In genomic region chr14:30914812-30915211, GRCh38 we compare ENCODE assay signal across 1 cellular context.
TF ChIP-seq lines count a peak whose summit lies in the region.

No MANE protein-coding gene starts in this region.

TF ChIP-seq in A549, 52 proteins besides CTCF, POLR2A, EP300 and RAD21 (continued from another document):
- no peak for TF ChIP-seq ELK1 (IDR thresholded peaks at IDR 0.05; ENCODE audit: low read depth, low read length)
- TF ChIP-seq EHF (CRISPR knock-in tag; IDR thresholded peaks at IDR 0.05): no peak
- TF ChIP-seq MAFK (IDR thresholded peaks at IDR 0.05; ENCODE audit: partially characterized antibody): peak; percentile 41
